Comparison of ENCODE assay signal across 8 cellular contexts in the genomic region with DNA sequence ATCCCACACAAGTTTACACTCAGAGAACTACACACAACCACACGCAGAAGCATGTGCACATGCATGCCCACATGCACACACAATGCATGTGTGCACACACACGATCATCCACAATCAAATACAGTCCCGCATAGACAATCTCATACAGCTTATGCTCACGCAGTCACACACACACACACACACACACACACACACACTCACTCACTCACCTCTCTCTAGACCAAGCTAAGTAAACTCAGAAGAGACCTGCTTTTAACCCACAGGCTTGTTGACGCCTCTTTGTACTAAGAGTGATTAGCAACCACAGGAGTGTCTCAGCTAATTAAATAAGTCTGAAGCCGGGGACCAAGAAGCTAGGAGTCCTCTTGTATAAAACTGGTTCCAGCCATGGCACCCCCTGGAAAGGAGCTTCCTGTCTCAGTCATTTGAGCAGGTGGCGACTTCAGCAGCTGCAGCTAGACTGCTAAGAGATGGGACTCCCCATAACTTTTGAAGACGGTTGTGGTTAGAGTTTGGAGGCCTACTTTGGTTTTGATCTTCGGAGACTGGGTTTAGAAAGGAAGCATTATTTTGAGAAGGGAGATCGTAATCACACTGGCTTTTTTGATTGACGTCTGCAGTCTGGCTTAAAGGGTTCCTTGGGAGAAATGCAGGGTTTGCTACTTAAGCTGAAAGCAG.
A peak's percentile ranks its signal among the peaks of the same experiment; 100 is the strongest.
DNase-seq lines count a peak whose midpoint lies in the region; ATAC-seq and TF ChIP-seq lines count a peak whose summit lies in the region.

No MANE protein-coding gene starts in this region.

- CTCF ChIA-PET in WTC11 (lab: Charles Lee): interaction anchor here (0.5 kb wide), 1 partner anchor 282 kb away, joined by 3 read pairs; no protein-coding TSS in a partner anchor

- no peak overlapping the region for H3K27ac ChIP-seq in brain microvascular endothelial cell
- H3K27ac ChIP-seq in tibial artery: no peak overlapping the region

- no peak overlapping the region for H3K4me3 ChIP-seq in brain microvascular endothelial cell (ENCODE audit: low read depth, low read length)
- H3K4me3 ChIP-seq in tibial artery: no peak overlapping the region

- peak; percentile 74 for ATAC-seq in GM18502 (IDR thresholded peaks at IDR 0.05; ENCODE audit: poor library complexity, unreplicated experiment)
- ATAC-seq in HG02588 (IDR thresholded peaks at IDR 0.05; ENCODE audit: unreplicated experiment): peak; percentile 50
- no peak for ATAC-seq in WTC11

- H3K9me3 ChIP-seq in tibial artery: no peaks in the 10 kb centered on the region

- no peaks in the 10 kb centered on the region for H3K36me3 Mint-ChIP-seq in WTC11

- H3K4me1 ChIP-seq in tibial artery: peaks cover 0 to 34% (median 26%) of the 10 kb centered on the region in 4 donors

- in situ Hi-C loops in brain microvascular endothelial cell (cut with HindIII; ENCODE audit: low pct_ligation_motif_present, low sequenced_read_pairs): no loop called here

- TF ChIP-seq CTCF in WTC11 (IDR thresholded peaks at IDR 0.05): no peak
- TF ChIP-seq CTCF in brain microvascular endothelial cell (IDR thresholded peaks at IDR 0.05; ENCODE audit: low read depth, low read length, missing control alignments): no peak
- TF ChIP-seq CTCF in tibial artery (IDR thresholded peaks at IDR 0.05): no peak

- H3K9me3 Mint-ChIP-seq in WTC11: no peaks in the 10 kb centered on the region

- no peak overlapping the region for H3K4me3 Mint-ChIP-seq in WTC11

- no peaks in the 10 kb centered on the region for H3K27me3 Mint-ChIP-seq in WTC11 (ENCODE audit: low read depth)

- H3K4me1 Mint-ChIP-seq in WTC11: 0 out of 2 replicates have a peak, but pooled peaks cover 3% of the 10 kb centered on the region

- intact Hi-C loops in tibial artery (cut with DNase I; ENCODE audit: low total_unique reads): no loop called here

- POLR2A ChIA-PET in WTC11 (lab: Charles Lee): no interaction called here

- DNase-seq in NCI-H774 (lab: John Stamatoyannopoulos, UW) (peak; percentile 44), WTC11 (ENCODE audit: low spot score) (no peak), brain microvascular endothelial cell (no peak), tibial artery (no peak)
- peak; percentile 27 for DNase-seq in activated T-helper 9 cell treated with anti-CD3 and anti-CD28 coated beads, Interleukin-2, amount 50 U/mL, for 16 hours (ENCODE audit: low read depth)
- DNase-seq in stimulated activated CD4-positive, alpha-beta T cell treated with anti-CD3 and anti-CD28 coated beads, Interleukin-2, amount 100 ng/mL, for 24 hours: peak; percentile 45 to 49

- H3K27me3 ChIP-seq in brain microvascular endothelial cell (replicated peaks) (no peaks in the 10 kb centered on the region), tibial artery (no peaks in the 10 kb centered on the region)

- no peaks in the 10 kb centered on the region for H3K36me3 ChIP-seq in brain microvascular endothelial cell (replicated peaks)
- H3K36me3 ChIP-seq in tibial artery: no peaks in the 10 kb centered on the region

- no peak overlapping the region for H3K27ac Mint-ChIP-seq in WTC11

TF ChIP-seq in WTC11, 78 proteins besides CTCF, POLR2A, EP300 and RAD21:
- TF ChIP-seq, protein P1, sequence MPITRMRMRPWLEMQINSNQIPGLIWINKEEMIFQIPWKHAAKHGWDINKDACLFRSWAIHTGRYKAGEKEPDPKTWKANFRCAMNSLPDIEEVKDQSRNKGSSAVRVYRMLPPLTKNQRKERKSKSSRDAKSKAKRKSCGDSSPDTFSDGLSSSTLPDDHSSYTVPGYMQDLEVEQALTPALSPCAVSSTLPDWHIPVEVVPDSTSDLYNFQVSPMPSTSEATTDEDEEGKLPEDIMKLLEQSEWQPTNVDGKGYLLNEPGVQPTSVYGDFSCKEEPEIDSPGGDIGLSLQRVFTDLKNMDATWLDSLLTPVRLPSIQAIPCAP (CRISPR knock-in tag; IDR thresholded peaks at IDR 0.05): no peak
- TF ChIP-seq FOXP1 (CRISPR knock-in tag; IDR thresholded peaks at IDR 0.05; ENCODE audit: borderline replicate concordance) (no peak), GRHL2 (CRISPR knock-in tag; IDR thresholded peaks at IDR 0.05; ENCODE audit: insufficient replicate concordance, severe bottlenecking) (no peak), ZNF416 (CRISPR knock-in tag; IDR thresholded peaks at IDR 0.05) (no peak), TEAD4 (CRISPR knock-in tag; IDR thresholded peaks at IDR 0.05) (no peak), ZNF263 (CRISPR knock-in tag; IDR thresholded peaks at IDR 0.05; ENCODE audit: low read depth) (no peak), CREM (CRISPR knock-in tag; IDR thresholded peaks at IDR 0.05) (no peak), ESRRA (CRISPR knock-in tag; IDR thresholded peaks at IDR 0.05; ENCODE audit: borderline replicate concordance) (no peak), GTF2I (CRISPR knock-in tag; conservative IDR thresholded peaks at IDR 0.05) (no peak), ETV6 (CRISPR knock-in tag; IDR thresholded peaks at IDR 0.05) (no peak), EMX1 (CRISPR knock-in tag; IDR thresholded peaks at IDR 0.05) (no peak)
- TF ChIP-seq, protein P2, sequence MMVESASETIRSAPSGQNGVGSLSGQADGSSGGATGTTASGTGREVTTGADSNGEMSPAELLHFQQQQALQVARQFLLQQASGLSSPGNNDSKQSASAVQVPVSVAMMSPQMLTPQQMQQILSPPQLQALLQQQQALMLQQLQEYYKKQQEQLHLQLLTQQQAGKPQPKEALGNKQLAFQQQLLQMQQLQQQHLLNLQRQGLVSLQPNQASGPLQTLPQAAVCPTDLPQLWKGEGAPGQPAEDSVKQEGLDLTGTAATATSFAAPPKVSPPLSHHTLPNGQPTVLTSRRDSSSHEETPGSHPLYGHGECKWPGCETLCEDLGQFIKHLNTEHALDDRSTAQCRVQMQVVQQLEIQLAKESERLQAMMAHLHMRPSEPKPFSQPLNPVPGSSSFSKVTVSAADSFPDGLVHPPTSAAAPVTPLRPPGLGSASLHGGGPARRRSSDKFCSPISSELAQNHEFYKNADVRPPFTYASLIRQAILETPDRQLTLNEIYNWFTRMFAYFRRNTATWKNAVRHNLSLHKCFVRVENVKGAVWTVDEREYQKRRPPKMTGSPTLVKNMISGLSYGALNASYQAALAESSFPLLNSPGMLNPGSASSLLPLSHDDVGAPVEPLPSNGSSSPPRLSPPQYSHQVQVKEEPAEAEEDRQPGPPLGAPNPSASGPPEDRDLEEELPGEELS (CRISPR knock-in tag; IDR thresholded peaks at IDR 0.05): no peak
- TF ChIP-seq, protein P3, sequence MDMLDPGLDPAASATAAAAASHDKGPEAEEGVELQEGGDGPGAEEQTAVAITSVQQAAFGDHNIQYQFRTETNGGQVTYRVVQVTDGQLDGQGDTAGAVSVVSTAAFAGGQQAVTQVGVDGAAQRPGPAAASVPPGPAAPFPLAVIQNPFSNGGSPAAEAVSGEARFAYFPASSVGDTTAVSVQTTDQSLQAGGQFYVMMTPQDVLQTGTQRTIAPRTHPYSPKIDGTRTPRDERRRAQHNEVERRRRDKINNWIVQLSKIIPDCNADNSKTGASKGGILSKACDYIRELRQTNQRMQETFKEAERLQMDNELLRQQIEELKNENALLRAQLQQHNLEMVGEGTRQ (CRISPR knock-in tag; IDR thresholded peaks at IDR 0.05): no peak

Comparison
In these comparisons a context has a peak if more than half of its experiments do, and no peak if none do; other contexts are left out.
1. DNase-seq: peak in NCI-H774 (single experiment), activated T-helper 9 cell treated with anti-CD3 and anti-CD28 coated beads, Interleukin-2, amount 50 U/mL, for 16 hours (single experiment) and stimulated activated CD4-positive, alpha-beta T cell treated with anti-CD3 and anti-CD28 coated beads, Interleukin-2, amount 100 ng/mL, for 24 hours (2 of 2); none in WTC11 (single experiment), brain microvascular endothelial cell (single experiment) and tibial artery (0 of 2).